In the genomic region with DNA sequence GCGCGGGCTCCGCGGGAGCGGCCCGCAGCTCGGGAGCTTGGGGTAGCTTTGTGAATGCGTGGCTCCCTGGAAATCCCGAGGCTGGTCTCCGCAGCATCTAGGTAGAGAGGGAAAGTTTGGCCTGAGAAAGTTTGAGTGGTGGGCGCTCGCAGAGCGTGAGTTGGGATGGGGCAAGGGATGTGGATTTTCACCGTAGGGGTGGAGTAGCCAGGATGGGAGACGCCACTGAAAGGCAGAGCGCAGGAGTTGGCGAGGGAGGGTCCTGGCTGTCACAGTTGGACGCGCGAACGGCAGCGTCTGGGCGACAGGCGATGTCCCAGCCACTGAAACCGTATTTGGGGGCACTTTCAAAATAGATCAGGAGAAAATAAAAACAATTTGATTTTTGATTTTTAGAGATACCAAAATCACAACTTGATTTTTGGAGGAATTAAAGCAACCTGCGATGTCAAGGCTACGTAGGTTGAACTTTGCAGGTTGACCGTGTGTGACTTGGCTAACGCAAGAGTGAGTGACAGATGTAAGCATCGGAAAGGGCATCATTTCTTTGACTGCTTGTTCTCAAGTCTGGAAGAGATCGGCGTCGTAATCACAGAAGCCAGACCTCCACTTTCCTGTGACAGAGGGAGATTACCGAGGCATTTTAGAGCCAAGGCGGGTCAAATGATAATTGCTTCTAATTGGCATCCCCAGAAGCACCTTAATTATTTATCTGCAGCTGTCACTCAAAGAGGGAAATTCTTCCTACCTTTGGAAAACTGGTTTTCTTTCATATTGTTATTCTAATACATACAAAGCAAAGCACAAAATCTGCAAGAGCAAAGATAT, we compare ENCODE assay signal across 8 cellular contexts. TPM values are rescaled to one million over a fixed set of nuclear protein-coding genes. Genes with fewer than 3 reads are reported as not detected.
A peak's percentile ranks its signal among the peaks of the same experiment; 100 is the strongest.
DNase-seq lines count a peak whose midpoint lies in the region; ATAC-seq lines count a peak whose summit lies in the region.

No MANE protein-coding gene starts in this region.

- ATAC-seq in effector memory CD8-positive, alpha-beta T cell (replicated peaks) = no peak
- ATAC-seq in naive thymus-derived CD4-positive, alpha-beta T cell = no peak
- no peak for ATAC-seq in HG03354 (IDR thresholded peaks at IDR 0.05; ENCODE audit: poor library complexity, severe bottlenecking, unreplicated experiment)
- no peak for ATAC-seq in GM18858 (IDR thresholded peaks at IDR 0.05; ENCODE audit: unreplicated experiment)
- no peak for ATAC-seq in GM21576 (IDR thresholded peaks at IDR 0.05; ENCODE audit: unreplicated experiment)

- H3K36me3 Mint-ChIP-seq in effector memory CD8-positive, alpha-beta T cell (ENCODE audit: insufficient read depth) = no peaks in the 10 kb centered on the region
- H3K36me3 Mint-ChIP-seq in naive thymus-derived CD4-positive, alpha-beta T cell = no peaks in the 10 kb centered on the region

- H3K27me3 Mint-ChIP-seq in effector memory CD8-positive, alpha-beta T cell = peaks cover 23 to 25% of the 10 kb centered on the region in 2 donors
- peaks cover 19 to 82% (median 58%) of the 10 kb centered on the region in 5 donors for H3K27me3 Mint-ChIP-seq in naive thymus-derived CD4-positive, alpha-beta T cell

- H3K9me3 ChIP-seq in naive thymus-derived CD4-positive, alpha-beta T cell (ENCODE audit: control insufficient read depth in 2 of 3, low read length in 3 of 3) = no peaks in the 10 kb centered on the region

- peak overlapping the region; percentile 87 for H3K4me3 Mint-ChIP-seq in effector memory CD8-positive, alpha-beta T cell
- H3K4me3 Mint-ChIP-seq in naive thymus-derived CD4-positive, alpha-beta T cell = peak overlapping the region; percentile 86 to 95 (median 92)

- POLR2A ChIA-PET in naive thymus-derived CD4-positive, alpha-beta T cell (lab: Charles Lee) = interaction anchor here (0.9 to 2.4 kb wide), 3 partner anchors 35 to 236 kb away, joined by 3 to 9 read pairs (median 5); partner anchors contain the start of genes NCOA7 and TRMT11

- H3K4me3 ChIP-seq in naive thymus-derived CD4-positive, alpha-beta T cell (ENCODE audit: low read length) = peak overlapping the region; percentile 72

- peaks cover 14 to 19% of the 10 kb centered on the region in 2 donors for H3K27me3 ChIP-seq in naive thymus-derived CD4-positive, alpha-beta T cell (ENCODE audit: control insufficient read depth in 2 of 2, insufficient read depth in 2 of 2, low read length in 2 of 2)

- DNase-seq in NCI-H1436 (lab: John Stamatoyannopoulos, UW) = peak; percentile 1
- no peak for DNase-seq in NCI-H1436 treated with DMSO at 0.1 percent for 48 hours (lab: John Stamatoyannopoulos, UW)
- peak; percentile 56 for DNase-seq in OCI-M1 (lab: John Stamatoyannopoulos, UW)
- DNase-seq in effector memory CD8-positive, alpha-beta T cell = no peak
- peak in 1 of 9 donors; percentile 15 for DNase-seq in naive thymus-derived CD4-positive, alpha-beta T cell

- peaks cover 24 to 34% of the 10 kb centered on the region in 2 donors for H3K4me1 ChIP-seq in naive thymus-derived CD4-positive, alpha-beta T cell (ENCODE audit: control insufficient read depth in 2 of 2, insufficient read depth in 2 of 2, low read length in 2 of 2)

- no peaks in the 10 kb centered on the region for H3K9me3 Mint-ChIP-seq in effector memory CD8-positive, alpha-beta T cell
- peaks cover 0 to 2% (median 0%) of the 10 kb centered on the region in 11 donors for H3K9me3 Mint-ChIP-seq in naive thymus-derived CD4-positive, alpha-beta T cell

- H3K27ac ChIP-seq in naive thymus-derived CD4-positive, alpha-beta T cell (ENCODE audit: low read depth, low read length) = no peak overlapping the region

- H3K4me1 Mint-ChIP-seq in effector memory CD8-positive, alpha-beta T cell (ENCODE audit: low read depth in 2 of 2) = peaks cover 21 to 39% of the 10 kb centered on the region in 2 donors
- peaks cover 26 to 50% (median 35%) of the 10 kb centered on the region in 7 donors for H3K4me1 Mint-ChIP-seq in naive thymus-derived CD4-positive, alpha-beta T cell

- intact Hi-C loops in naive thymus-derived CD4-positive, alpha-beta T cell (cut with micrococcal nuclease) = loop anchor here (1.0 to 10.0 kb wide), 14 partner anchors 30 to 1767 kb away; partner anchors contain the start of genes MTCL3 (in 2 of the 2), ECHDC1 (in 1 of the 2), HDDC2 (in 1 of the 2) and HINT3 (in 1 of the 2)

- H3K27ac Mint-ChIP-seq in effector memory CD8-positive, alpha-beta T cell = peak overlapping the region; percentile 65 to 67
- H3K27ac Mint-ChIP-seq in naive thymus-derived CD4-positive, alpha-beta T cell = peak overlapping the region in 7 of 9 donors; percentile 9 to 94 (median 78)

- no peaks in the 10 kb centered on the region for H3K36me3 ChIP-seq in naive thymus-derived CD4-positive, alpha-beta T cell (ENCODE audit: control insufficient read depth in 2 of 3, insufficient read depth in 3 of 3, low read length in 3 of 3)

- CTCF ChIA-PET in naive thymus-derived CD4-positive, alpha-beta T cell (lab: Charles Lee) = interaction anchor here (1.0 kb wide), 1 partner anchor 436 kb away, joined by 5 read pairs; no protein-coding TSS in a partner anchor

RNA-seq across cellular contexts. Expression of gene HEY2, which starts 0.6 kb away (rescaled TPM):
- under 1 TPM in 3 of 5 experiments, not detected in 2; 0.34 to 0.46 (median 0.46) TPM for total RNA-seq in naive thymus-derived CD4-positive, alpha-beta T cell
- polyA plus RNA-seq in naive thymus-derived CD4-positive, alpha-beta T cell = under 1 TPM; 0.14 to 0.44 TPM

RNA-seq across cellular contexts. Expression of gene NCOA7, which starts 40.7 kb away (rescaled TPM):
- 10 to 100 TPM; 30.6 to 55.6 (median 38.0) TPM for total RNA-seq in naive thymus-derived CD4-positive, alpha-beta T cell
- 10 to 100 TPM; 12.8 to 23.4 TPM for polyA plus RNA-seq in naive thymus-derived CD4-positive, alpha-beta T cell

Comparison
In these comparisons a context has a peak if more than half of its experiments do, and no peak if none do; other contexts are left out.
1. DNase-seq: peak in NCI-H1436 (single experiment) and OCI-M1 (single experiment); none in NCI-H1436 treated with DMSO at 0.1 percent for 48 hours (single experiment) and effector memory CD8-positive, alpha-beta T cell (0 of 3).